ENCODE assay signal across 1 cellular context in genomic region chr7:23206511-23206867, GRCh38.
TF ChIP-seq lines count a peak whose summit lies in the region.

No MANE protein-coding gene starts in this region.

TF ChIP-seq in WTC11, 78 proteins besides CTCF, POLR2A, EP300 and RAD21 (continued from another document):
- TF ChIP-seq HMGXB4 (CRISPR knock-in tag; IDR thresholded peaks at IDR 0.05) (no peak), CDX4 (CRISPR knock-in tag; IDR thresholded peaks at IDR 0.05; ENCODE audit: borderline replicate concordance) (no peak), ESRRA (CRISPR knock-in tag; IDR thresholded peaks at IDR 0.05; ENCODE audit: borderline replicate concordance) (no peak), E2F1 (CRISPR knock-in tag; IDR thresholded peaks at IDR 0.05) (no peak), ZNF138 (CRISPR knock-in tag; conservative IDR thresholded peaks at IDR 0.05) (no peak), GRHL2 (CRISPR knock-in tag; IDR thresholded peaks at IDR 0.05; ENCODE audit: insufficient replicate concordance, severe bottlenecking) (no peak), TP53 (CRISPR knock-in tag; IDR thresholded peaks at IDR 0.05) (no peak), MYBL2 (CRISPR knock-in tag; IDR thresholded peaks at IDR 0.05) (no peak), ERG (CRISPR knock-in tag; IDR thresholded peaks at IDR 0.05) (no peak), PRDM15 (CRISPR knock-in tag; IDR thresholded peaks at IDR 0.05) (no peak), JUN (CRISPR knock-in tag; IDR thresholded peaks at IDR 0.05) (no peak), ZNF416 (CRISPR knock-in tag; IDR thresholded peaks at IDR 0.05) (no peak)
